8 cellular contexts compared by ENCODE assay signal in genomic region chr11:12963789-12964536, GRCh38. TPM values are rescaled to one million over a fixed set of nuclear protein-coding genes. Genes with fewer than 3 reads are reported as not detected.
DNase-seq lines count a peak whose midpoint lies in the region; ATAC-seq and TF ChIP-seq lines count a peak whose summit lies in the region.

No MANE protein-coding gene starts in this region.

- TF ChIP-seq CTCF in GM12875 (IDR thresholded peaks at IDR 0.05; ENCODE audit: borderline replicate concordance, insufficient read depth, low read depth, low read length), result peak; percentile 76

- DNase-seq in 8988T (peak; percentile 89), NCI-H226 (peak; percentile 39), dermis microvascular lymphatic vessel endothelial cell (ENCODE audit: low read depth in 2 of 2) (peak; percentile 26 to 60), medulla oblongata (ENCODE audit: extremely low spot score) (peak; percentile 79)
- DNase-seq in activated CD4-positive, alpha-beta T cell treated with anti-CD3 and anti-CD28 coated beads, Interleukin-2, amount 50 U/mL, for 1 hour, result peak; percentile 54
- peak; percentile 30 for DNase-seq in stimulated activated CD8-positive, alpha-beta memory T cell treated with anti-CD3 and anti-CD28 coated beads, Interleukin-15, amount 100 ng/mL, for 24 hours (ENCODE audit: low read depth)

- ATAC-seq in HG02970 (IDR thresholded peaks at IDR 0.05; ENCODE audit: low FRiP score, unreplicated experiment), result peak; percentile 75

- H3K4me3 ChIP-seq in GM12875 (ENCODE audit: low read depth, low read length), result no peak overlapping the region

RNA-seq across cellular contexts. Expression of gene RASSF10, which starts 45.2 kb away (rescaled TPM):
- total RNA-seq in dermis microvascular lymphatic vessel endothelial cell, result 4.8 and 11.8 TPM in 2 replicates

Comparison
In these comparisons a context has a peak if more than half of its experiments do, and no peak if none do; other contexts are left out.
1. DNase-seq: peak in every context shown above with its lines; median percentile 89 in 8988T; 79 in medulla oblongata; 54 in activated CD4-positive, alpha-beta T cell treated with anti-CD3 and anti-CD28 coated beads, Interleukin-2, amount 50 U/mL, for 1 hour; 43 in dermis microvascular lymphatic vessel endothelial cell; 39 in NCI-H226; 30 in stimulated activated CD8-positive, alpha-beta memory T cell treated with anti-CD3 and anti-CD28 coated beads, Interleukin-15, amount 100 ng/mL, for 24 hours.